In genomic region chr4:77145806-77146425, GRCh38 we compare ENCODE assay signal across 10 cellular contexts. TPM values are rescaled to one million over a fixed set of nuclear protein-coding genes. Genes with fewer than 3 reads are reported as not detected.
DNase-seq lines count a peak whose midpoint lies in the region; ATAC-seq and TF ChIP-seq lines count a peak whose summit lies in the region.
"Had no signal": no experiment of that assay in that cellular context is flagged by ENCODE, and none has a peak within 500 bp of the region (broad histone marks: within the 10 kb centered on the region; RNA-seq: fewer than 3 reads in every experiment).

No MANE protein-coding gene starts in this region.

- POLR2A ChIA-PET in naive thymus-derived CD8-positive, alpha-beta T cell (lab: Charles Lee) = interaction anchor here (0.5 to 1.0 kb wide), 3 partner anchors 11 to 273 kb away, joined by 3 to 7 read pairs (median 4); partner anchors contain the start of gene CCNG2
- POLR2A ChIA-PET in RWPE1 (lab: Yijun Ruan, JAX; ENCODE audit: low non-redundant PET) = no interaction called here

- intact Hi-C loops in activated T-helper 1 cell treated with anti-CD3 and anti-CD28 coated beads, Interleukin-12 subunit alpha, Interleukin-12 subunit beta, Interleukin-2, Interleukin-4 antibody, amounts not matched to agents 30 ng/mL and 10 ng/mL and 1 ng/mL, durations not matched to agents 14 hours and 24 hours and 36 hours (cut with micrococcal nuclease) = no loop called here

- peaks cover 19% of the 10 kb centered on the region for H3K4me1 Mint-ChIP-seq in activated T-helper 1 cell treated with anti-CD3 and anti-CD28 coated beads, Interleukin-12 subunit alpha, Interleukin-12 subunit beta, Interleukin-2, Interleukin-4 antibody, amounts not matched to agents 30 ng/mL and 10 ng/mL and 1 ng/mL, durations not matched to agents 14 hours and 24 hours and 36 hours (ENCODE audit: low read depth)
- peaks cover 2 to 21% (median 17%) of the 10 kb centered on the region in 4 donors for H3K4me1 Mint-ChIP-seq in naive thymus-derived CD8-positive, alpha-beta T cell

- H3K27ac Mint-ChIP-seq in activated T-helper 1 cell treated with anti-CD3 and anti-CD28 coated beads, Interleukin-12 subunit alpha, Interleukin-12 subunit beta, Interleukin-2, Interleukin-4 antibody, amounts not matched to agents 30 ng/mL and 10 ng/mL and 1 ng/mL, durations not matched to agents 14 hours and 24 hours and 36 hours = no peak overlapping the region
- H3K27ac Mint-ChIP-seq in naive thymus-derived CD8-positive, alpha-beta T cell = peak overlapping the region in 5 of 10 donors; percentile 30 to 71 (median 57)

- no peak overlapping the region for H3K27ac ChIP-seq in RWPE1

- H3K4me3 Mint-ChIP-seq in activated T-helper 1 cell treated with anti-CD3 and anti-CD28 coated beads, Interleukin-12 subunit alpha, Interleukin-12 subunit beta, Interleukin-2, Interleukin-4 antibody, amounts not matched to agents 30 ng/mL and 10 ng/mL and 1 ng/mL, durations not matched to agents 14 hours and 24 hours and 36 hours = peak overlapping the region; percentile 7
- peak overlapping the region in 7 of 10 donors; percentile 11 to 65 (median 27) for H3K4me3 Mint-ChIP-seq in naive thymus-derived CD8-positive, alpha-beta T cell

- no peak for TF ChIP-seq CTCF in RWPE1 (conservative IDR thresholded peaks at IDR 0.05; ENCODE audit: low read depth)

- CTCF ChIA-PET in RWPE1 (lab: Yijun Ruan, JAX) = interaction anchor here (0.6 kb wide), 2 partner anchors 71 to 777 kb away, joined by 3 to 4 read pairs; no protein-coding TSS in a partner anchor

- H3K36me3 Mint-ChIP-seq in activated T-helper 1 cell treated with anti-CD3 and anti-CD28 coated beads, Interleukin-12 subunit alpha, Interleukin-12 subunit beta, Interleukin-2, Interleukin-4 antibody, amounts not matched to agents 30 ng/mL and 10 ng/mL and 1 ng/mL, durations not matched to agents 14 hours and 24 hours and 36 hours (ENCODE audit: low read depth) = no peaks in the 10 kb centered on the region
- H3K36me3 Mint-ChIP-seq in naive thymus-derived CD8-positive, alpha-beta T cell = no peaks in the 10 kb centered on the region

- no peaks in the 10 kb centered on the region for H3K9me3 Mint-ChIP-seq in activated T-helper 1 cell treated with anti-CD3 and anti-CD28 coated beads, Interleukin-12 subunit alpha, Interleukin-12 subunit beta, Interleukin-2, Interleukin-4 antibody, amounts not matched to agents 30 ng/mL and 10 ng/mL and 1 ng/mL, durations not matched to agents 14 hours and 24 hours and 36 hours
- H3K9me3 Mint-ChIP-seq in naive thymus-derived CD8-positive, alpha-beta T cell = no peaks in the 10 kb centered on the region

- peak; percentile 44 for ATAC-seq in HG02885 (IDR thresholded peaks at IDR 0.05; ENCODE audit: poor library complexity, unreplicated experiment)
- ATAC-seq in naive thymus-derived CD8-positive, alpha-beta T cell = peak; percentile 64 to 65
- ATAC-seq in HG02981 (IDR thresholded peaks at IDR 0.05; ENCODE audit: unreplicated experiment) = no peak
- ATAC-seq in HG03196 (IDR thresholded peaks at IDR 0.05; ENCODE audit: unreplicated experiment) = no peak

- H3K27me3 Mint-ChIP-seq in activated T-helper 1 cell treated with anti-CD3 and anti-CD28 coated beads, Interleukin-12 subunit alpha, Interleukin-12 subunit beta, Interleukin-2, Interleukin-4 antibody, amounts not matched to agents 30 ng/mL and 10 ng/mL and 1 ng/mL, durations not matched to agents 14 hours and 24 hours and 36 hours (ENCODE audit: insufficient read depth) = peaks cover 4% of the 10 kb centered on the region
- no peaks in the 10 kb centered on the region for H3K27me3 Mint-ChIP-seq in naive thymus-derived CD8-positive, alpha-beta T cell

- DNase-seq in CD1c-positive myeloid dendritic cell (ENCODE audit: extremely low spot score) (peak; percentile 37), NCI-H345 (lab: John Stamatoyannopoulos, UW) (no peak), RWPE1 (ENCODE audit: low spot score) (no peak)
- no peak for DNase-seq in activated T-helper 1 cell treated with anti-CD3 and anti-CD28 coated beads, Interleukin-12 subunit alpha, Interleukin-12 subunit beta, Interleukin-2, Interleukin-4 antibody, amounts not matched to agents 30 ng/mL and 10 ng/mL and 1 ng/mL, durations not matched to agents 14 hours and 24 hours and 36 hours (ENCODE audit: low spot score)
- DNase-seq in naive thymus-derived CD8-positive, alpha-beta T cell = no peak
- DNase-seq: activated CD4-positive, CD25-positive, alpha-beta regulatory T cell; hippocampal formation had no signal

RNA-seq across cellular contexts. Expression of gene CCNG2, which starts 11.1 kb away (rescaled TPM):
- total RNA-seq in activated T-helper 1 cell treated with anti-CD3 and anti-CD28 coated beads, Interleukin-12 subunit alpha, Interleukin-12 subunit beta, Interleukin-2, Interleukin-4 antibody, amounts not matched to agents 30 ng/mL and 10 ng/mL and 1 ng/mL, durations not matched to agents 14 hours and 24 hours and 36 hours = 7.8 and 8.3 TPM in 2 replicates
- 10 to 100 TPM; 36.3 to 38.1 TPM for total RNA-seq in naive thymus-derived CD8-positive, alpha-beta T cell
- 10 to 100 TPM; 10.2 to 15.3 (median 13.7) TPM for polyA plus RNA-seq in naive thymus-derived CD8-positive, alpha-beta T cell

Comparison
In these comparisons a context has a peak if more than half of its experiments do, and no peak if none do; other contexts are left out.
1. ATAC-seq: peak in HG02885 (single experiment) and naive thymus-derived CD8-positive, alpha-beta T cell (2 of 2); none in HG02981 (single experiment) and HG03196 (single experiment).